In genomic region chr14:65222434-65222833, GRCh38 we compare ENCODE assay signal across 8 cellular contexts.
DNase-seq lines count a peak whose midpoint lies in the region; ATAC-seq, FAIRE-seq and TF ChIP-seq lines count a peak whose summit lies in the region.

No MANE protein-coding gene starts in this region.

- peaks cover 36% of the 10 kb centered on the region for H3K4me1 Mint-ChIP-seq in Calu3 (ENCODE audit: low read depth, unreplicated experiment)
- peaks cover 28% of the 10 kb centered on the region for H3K4me1 Mint-ChIP-seq in activated T-cell treated with anti-CD3 and anti-CD28 coated beads, Interleukin-2, amount 50 U/mL, for 24 hours (ENCODE audit: low read depth)
- peaks cover 40% of the 10 kb centered on the region for H3K4me1 Mint-ChIP-seq in neural progenitor cell

- no peaks in the 10 kb centered on the region for H3K79me2 ChIP-seq in neural progenitor cell (ENCODE audit: low read depth)

- H3K4me1 ChIP-seq in HEK293 (ENCODE audit: control insufficient read depth, insufficient read depth, low read length) (no peaks in the 10 kb centered on the region), neural progenitor cell (peaks cover 33% of the 10 kb centered on the region)

- DNase-seq in Calu3 = peak; percentile 52
- DNase-seq in NCI-H82 treated with DMSO at 0.1 percent for 48 hours (lab: John Stamatoyannopoulos, UW; ENCODE audit: unreplicated experiment) = peak; percentile 4
- DNase-seq in activated T-cell treated with anti-CD3 and anti-CD28 coated beads, Interleukin-2, amount 50 U/mL, for 24 hours = peak; percentile 76
- peak; percentile 59 for DNase-seq in fibroblast of gingiva (ENCODE audit: low read depth)
- DNase-seq in neural progenitor cell (ENCODE audit: low spot score) = peak; percentile 67
- peak; percentile 82 for DNase-seq in urothelium cell line (ENCODE audit: low spot score)

- no peaks in the 10 kb centered on the region for H3K9me3 ChIP-seq in HEK293 (ENCODE audit: control insufficient read depth, insufficient read depth, low read depth, low read length)
- no peaks in the 10 kb centered on the region for H3K9me3 ChIP-seq in neural progenitor cell (ENCODE audit: low read depth)

- H3K4me3 ChIP-seq in HEK293 (ENCODE audit: low read depth, low read length) (no peak overlapping the region), neural progenitor cell (no peak overlapping the region)

- no peaks in the 10 kb centered on the region for H3K27me3 ChIP-seq in neural progenitor cell

- FAIRE-seq in urothelium cell line (lab: Jason Lieb, UNC) = peak; percentile 42

- peak; percentile 72 for TF ChIP-seq CTCF in Calu3 (IDR thresholded peaks at IDR 0.05; ENCODE audit: unreplicated experiment)
- TF ChIP-seq CTCF in HEK293 (tag by site-specific recombination; IDR thresholded peaks at IDR 0.05) = 0 out of 2 replicates have a peak, but pooled peaks have one; percentile 16
- peak; percentile 93 for TF ChIP-seq CTCF in neural progenitor cell (IDR thresholded peaks at IDR 0.05)

- peaks cover 3% of the 10 kb centered on the region for H3K9me3 Mint-ChIP-seq in Calu3 (ENCODE audit: low read depth, unreplicated experiment)
- no peaks in the 10 kb centered on the region for H3K9me3 Mint-ChIP-seq in activated T-cell treated with anti-CD3 and anti-CD28 coated beads, Interleukin-2, amount 50 U/mL, for 24 hours
- peaks cover 11% of the 10 kb centered on the region for H3K9me3 Mint-ChIP-seq in neural progenitor cell

- H3K27ac ChIP-seq in HEK293 (ENCODE audit: extremely low read depth, low read depth, low read length) = no peak overlapping the region
- H3K27ac ChIP-seq in neural progenitor cell = no peak overlapping the region

- no peaks in the 10 kb centered on the region for H3K36me3 ChIP-seq in HEK293 (ENCODE audit: control insufficient read depth in 2 of 2, insufficient read depth in 1 of 2, low read length in 2 of 2)
- no peaks in the 10 kb centered on the region for H3K36me3 ChIP-seq in neural progenitor cell

- H3F3A ChIP-seq in neural progenitor cell (ENCODE audit: low read depth) = peaks cover 28% of the 10 kb centered on the region

- peak overlapping the region; percentile 75 for H2AFZ ChIP-seq in neural progenitor cell (replicated peaks)

- POLR2A ChIA-PET in HEK293 (lab: Yijun Ruan, JAX) = no interaction called here

- H3K4me3 Mint-ChIP-seq in Calu3 (ENCODE audit: low read depth, unreplicated experiment) (no peak overlapping the region), neural progenitor cell (no peak overlapping the region)
- H3K4me3 Mint-ChIP-seq in activated T-cell treated with anti-CD3 and anti-CD28 coated beads, Interleukin-2, amount 50 U/mL, for 24 hours = no peak overlapping the region

- intact Hi-C loops in Calu3 (cut with micrococcal nuclease; ENCODE audit: unreplicated experiment) = no loop called here

- ATAC-seq in HG03097 (IDR thresholded peaks at IDR 0.05; ENCODE audit: low FRiP score, unreplicated experiment) = no peak

- H3K36me3 Mint-ChIP-seq in Calu3 (ENCODE audit: insufficient read depth, unreplicated experiment) (no peaks in the 10 kb centered on the region), neural progenitor cell (no peaks in the 10 kb centered on the region)
- no peaks in the 10 kb centered on the region for H3K36me3 Mint-ChIP-seq in activated T-cell treated with anti-CD3 and anti-CD28 coated beads, Interleukin-2, amount 50 U/mL, for 24 hours (ENCODE audit: low read depth)

- CTCF ChIA-PET in Calu3 (lab: Charles Lee) (no interaction called here), HEK293 (lab: Yijun Ruan, JAX) (interaction anchor here (0.6 to 1.4 kb wide), 3 partner anchors 11 to 188 kb away, joined by 3 read pairs; no protein-coding TSS in a partner anchor)

- H3K4me2 ChIP-seq in neural progenitor cell = no peak overlapping the region

- H3K27ac Mint-ChIP-seq in Calu3 (ENCODE audit: unreplicated experiment) (peak overlapping the region; percentile 23), neural progenitor cell (peak overlapping the region; percentile 37)
- no peak overlapping the region for H3K27ac Mint-ChIP-seq in activated T-cell treated with anti-CD3 and anti-CD28 coated beads, Interleukin-2, amount 50 U/mL, for 24 hours

- H3K27me3 Mint-ChIP-seq in Calu3 (ENCODE audit: unreplicated experiment) (no peaks in the 10 kb centered on the region), neural progenitor cell (ENCODE audit: insufficient read depth, low read depth) (no peaks in the 10 kb centered on the region)
- H3K27me3 Mint-ChIP-seq in activated T-cell treated with anti-CD3 and anti-CD28 coated beads, Interleukin-2, amount 50 U/mL, for 24 hours = no peaks in the 10 kb centered on the region

- no peak overlapping the region for H3K9ac ChIP-seq in neural progenitor cell

- BruUV-seq in Calu3 (replicated peaks; lab: Mats Ljungman, UMichigan) = no TSS peak

- H4K20me1 ChIP-seq in neural progenitor cell (ENCODE audit: low read depth) = no peaks in the 10 kb centered on the region

TF ChIP-seq in HEK293, 187 proteins besides CTCF, POLR2A, EP300 and RAD21:
- TF ChIP-seq ZNF48 (tag by site-specific recombination; IDR thresholded peaks at IDR 0.05) (no peak), ZNF654 (tag by site-specific recombination; IDR thresholded peaks at IDR 0.05; ENCODE audit: low read depth) (peak; percentile 31)
TF ChIP-seq in HEK293: peak in this region for 1.

Comparison
In these comparisons a context has a peak if more than half of its experiments do, and no peak if none do; other contexts are left out.
1. DNase-seq: peak in every context shown above with its lines; median percentile 82 in urothelium cell line; 76 in activated T-cell treated with anti-CD3 and anti-CD28 coated beads, Interleukin-2, amount 50 U/mL, for 24 hours; 67 in neural progenitor cell; 59 in fibroblast of gingiva; 52 in Calu3; 4 in NCI-H82 treated with DMSO at 0.1 percent for 48 hours.
2. CTCF ChIP-seq: peak in every context shown above with its lines; median percentile 93 in neural progenitor cell; 72 in Calu3; 16 in HEK293.